ENCODE assay signal across 1 cellular context in genomic region chr5:96864922-96865545, GRCh38.
TF ChIP-seq lines count a peak whose summit lies in the region.

No MANE protein-coding gene starts in this region.

TF ChIP-seq in HepG2, 621 proteins besides CTCF, POLR2A, EP300 and RAD21:
- TF ChIP-seq FOXA3 (CRISPR knock-in tag; IDR thresholded peaks at IDR 0.05) (peak; percentile 55; the same call in 1 of the 2 replicates), CREM (IDR thresholded peaks at IDR 0.05) (peak; percentile 38; the same call in 1 of the 2 replicates), CREM (CRISPR knock-in tag; IDR thresholded peaks at IDR 0.05) (no peak), NR2F2 (IDR thresholded peaks at IDR 0.05; ENCODE audit: borderline replicate concordance, low read depth) (peak; percentile 71), MAFF (IDR thresholded peaks at IDR 0.05; ENCODE audit: low read depth, low read length) (no peak), NFIC (IDR thresholded peaks at IDR 0.05; ENCODE audit: low read length) (peak; percentile 57; the same call in 1 of the 2 replicates), ZGPAT (CRISPR knock-in tag; IDR thresholded peaks at IDR 0.05) (0 out of 2 replicates have a peak, but pooled peaks have one; percentile 35), ZNF609 (CRISPR knock-in tag; IDR thresholded peaks at IDR 0.05; ENCODE audit: borderline replicate concordance) (peak; percentile 11; the same call in 1 of the 2 replicates), MTA3 (CRISPR knock-in tag; IDR thresholded peaks at IDR 0.05) (no peak), NCOR1 (IDR thresholded peaks at IDR 0.05; ENCODE audit: borderline replicate concordance, low read length) (peak; percentile 72; the same call in 1 of the 2 replicates), ETS1 (CRISPR knock-in tag; IDR thresholded peaks at IDR 0.05) (no peak), GATAD2A (CRISPR knock-in tag; IDR thresholded peaks at IDR 0.05) (0 out of 2 replicates have a peak, but pooled peaks have one; percentile 11), RARA (CRISPR knock-in tag; IDR thresholded peaks at IDR 0.05) (peak; percentile 59), ZNF792 (CRISPR knock-in tag; IDR thresholded peaks at IDR 0.05) (no peak), RBAK (CRISPR knock-in tag; IDR thresholded peaks at IDR 0.05) (no peak), BCL6 (CRISPR knock-in tag; IDR thresholded peaks at IDR 0.05) (peak; percentile 89), SOX13 (IDR thresholded peaks at IDR 0.05) (no peak), SOX13 (CRISPR knock-in tag; conservative IDR thresholded peaks at IDR 0.05 in 1 of 2, IDR thresholded peaks at IDR 0.05 in 1 of 2) (no peak), ZSCAN25 (CRISPR knock-in tag; IDR thresholded peaks at IDR 0.05) (no peak), ZFP91 (CRISPR knock-in tag; IDR thresholded peaks at IDR 0.05; ENCODE audit: borderline replicate concordance) (no peak), NFRKB (IDR thresholded peaks at IDR 0.05) (no peak), PPARG (CRISPR knock-in tag; conservative IDR thresholded peaks at IDR 0.05) (peak; percentile 23; the same call in 1 of the 2 replicates), PAXIP1 (CRISPR knock-in tag; conservative IDR thresholded peaks at IDR 0.05) (peak; percentile 86), ELK4 (CRISPR knock-in tag; IDR thresholded peaks at IDR 0.05; ENCODE audit: borderline replicate concordance) (no peak), DMAP1 (CRISPR knock-in tag; IDR thresholded peaks at IDR 0.05) (no peak), RXRB (CRISPR knock-in tag; IDR thresholded peaks at IDR 0.05; ENCODE audit: borderline replicate concordance) (0 out of 2 replicates have a peak, but pooled peaks have one; percentile 13), HNF4A (CRISPR knock-in tag; IDR thresholded peaks at IDR 0.05) (peak; percentile 31; the same call in 1 of the 2 replicates), SAP130 (CRISPR knock-in tag; IDR thresholded peaks at IDR 0.05; ENCODE audit: low read depth) (0 out of 2 replicates have a peak, but pooled peaks have one; percentile 7), MZF1 (CRISPR knock-in tag; IDR thresholded peaks at IDR 0.05; ENCODE audit: borderline replicate concordance) (no peak), HNF1A (IDR thresholded peaks at IDR 0.05; ENCODE audit: low read depth) (peak; percentile 83), HNF1A (CRISPR knock-in tag; IDR thresholded peaks at IDR 0.05; ENCODE audit: borderline replicate concordance) (peak; percentile 36; the same call in 1 of the 2 replicates)
